27 cellular contexts compared by ENCODE assay signal in genomic region chr4:82666970-82667665, GRCh38.
"Had no signal": no experiment of that assay in that cellular context is flagged by ENCODE, and none has a peak within 500 bp of the region (broad histone marks: within the 10 kb centered on the region; RNA-seq: fewer than 3 reads in every experiment).

No MANE protein-coding gene starts in this region.

- H3K4me3 ChIP-seq: dorsolateral prefrontal cortex, gastroesophageal sphincter, heart left ventricle, left lung, mucosa of descending colon, ovary, psoas muscle, sigmoid colon, skin epidermis, thoracic aorta, transverse colon, upper lobe of right lung, uterus had no signal

- H3K36me3 ChIP-seq: gastroesophageal sphincter, heart left ventricle, left lung, ovary, sigmoid colon, thoracic aorta, transverse colon, upper lobe of right lung, uterus had no signal

- H3K27ac Mint-ChIP-seq: naive thymus-derived CD8-positive, alpha-beta T cell; stimulated activated naive B cell treated with anti-CD40 and anti-IgM and Interleukin-4, amounts not matched to agents 10 μg/mL and 1 μg/mL and 100 μg/mL, for 72 hours; stimulated activated naive CD8-positive, alpha-beta T cell treated with anti-CD3 and anti-CD28 coated beads, Interleukin-15, Interleukin-2, amounts not matched to agents 100 ng/mL and 50 ng/mL, for 24 hours had no signal

- H3K4me1 Mint-ChIP-seq: naive thymus-derived CD8-positive, alpha-beta T cell; stimulated activated naive B cell treated with anti-CD40 and anti-IgM and Interleukin-4, amounts not matched to agents 10 μg/mL and 1 μg/mL and 100 μg/mL, for 72 hours had no signal

- H3K9me3 ChIP-seq: gastroesophageal sphincter, left lung, mucosa of descending colon, ovary, sigmoid colon, thoracic aorta, transverse colon, upper lobe of right lung, uterus had no signal

- DNase-seq: cortex of kidney; dorsolateral prefrontal cortex; effector CD4-positive, alpha-beta T cell; foreskin keratinocyte; heart left ventricle; hippocampal formation; left cardiac atrium; left lung; mesenchymal stem cell; mucosa of descending colon; naive thymus-derived CD8-positive, alpha-beta T cell; occipital lobe; ovary; posterior cingulate gyrus; psoas muscle; right cardiac atrium; sigmoid colon; stimulated activated CD4-positive, alpha-beta T cell treated with anti-CD3 and anti-CD28 coated beads, Interleukin-15, amount 100 ng/mL, for 24 hours; stimulated activated CD4-positive, alpha-beta T cell treated with anti-CD3 and anti-CD28 coated beads, Interleukin-2, amount 100 ng/mL, for 48 hours; stimulated activated naive B cell treated with anti-CD40 and anti-IgM and Interleukin-4, amounts not matched to agents 10 μg/mL and 1 μg/mL and 100 μg/mL, for 72 hours; transverse colon; upper lobe of right lung; uterus had no signal

- H3K27ac ChIP-seq: foreskin keratinocyte, gastroesophageal sphincter, heart left ventricle, left lung, psoas muscle, sigmoid colon, thoracic aorta, transverse colon, upper lobe of right lung, uterus had no signal

- H3K27me3 ChIP-seq: dorsolateral prefrontal cortex, foreskin keratinocyte, gastroesophageal sphincter, heart left ventricle, left lung, ovary, sigmoid colon, transverse colon, upper lobe of right lung, uterus had no signal

- H3K4me3 Mint-ChIP-seq: naive thymus-derived CD8-positive, alpha-beta T cell; stimulated activated naive B cell treated with anti-CD40 and anti-IgM and Interleukin-4, amounts not matched to agents 10 μg/mL and 1 μg/mL and 100 μg/mL, for 72 hours; stimulated activated naive CD8-positive, alpha-beta T cell treated with anti-CD3 and anti-CD28 coated beads, Interleukin-15, Interleukin-2, amounts not matched to agents 100 ng/mL and 50 ng/mL, for 24 hours had no signal

- H3K27me3 Mint-ChIP-seq: stimulated activated naive CD8-positive, alpha-beta T cell treated with anti-CD3 and anti-CD28 coated beads, Interleukin-15, Interleukin-2, amounts not matched to agents 100 ng/mL and 50 ng/mL, for 24 hours had no signal

- H3K4me1 ChIP-seq: foreskin keratinocyte, heart left ventricle, left lung, psoas muscle, sigmoid colon, transverse colon, upper lobe of right lung, uterus had no signal
